Comparison of ENCODE assay signal across 1 cellular context in genomic region chr3:170563712-170564423, GRCh38.
TF ChIP-seq lines count a peak whose summit lies in the region.

No MANE protein-coding gene starts in this region.

TF ChIP-seq in WTC11, 78 proteins besides CTCF, POLR2A, EP300 and RAD21 (continued from another document):
- TF ChIP-seq STAT6 (CRISPR knock-in tag; conservative IDR thresholded peaks at IDR 0.05; ENCODE audit: low read depth) (no peak), NFATC4 (CRISPR knock-in tag; IDR thresholded peaks at IDR 0.05) (no peak), FOXJ3 (CRISPR knock-in tag; IDR thresholded peaks at IDR 0.05; ENCODE audit: borderline replicate concordance) (no peak), ZNF263 (CRISPR knock-in tag; IDR thresholded peaks at IDR 0.05; ENCODE audit: low read depth) (no peak), GTF2I (CRISPR knock-in tag; conservative IDR thresholded peaks at IDR 0.05) (no peak), MYBL2 (CRISPR knock-in tag; IDR thresholded peaks at IDR 0.05) (no peak), MAX (CRISPR knock-in tag; IDR thresholded peaks at IDR 0.05) (no peak)
